1 cellular context compared by ENCODE assay signal in the genomic region with DNA sequence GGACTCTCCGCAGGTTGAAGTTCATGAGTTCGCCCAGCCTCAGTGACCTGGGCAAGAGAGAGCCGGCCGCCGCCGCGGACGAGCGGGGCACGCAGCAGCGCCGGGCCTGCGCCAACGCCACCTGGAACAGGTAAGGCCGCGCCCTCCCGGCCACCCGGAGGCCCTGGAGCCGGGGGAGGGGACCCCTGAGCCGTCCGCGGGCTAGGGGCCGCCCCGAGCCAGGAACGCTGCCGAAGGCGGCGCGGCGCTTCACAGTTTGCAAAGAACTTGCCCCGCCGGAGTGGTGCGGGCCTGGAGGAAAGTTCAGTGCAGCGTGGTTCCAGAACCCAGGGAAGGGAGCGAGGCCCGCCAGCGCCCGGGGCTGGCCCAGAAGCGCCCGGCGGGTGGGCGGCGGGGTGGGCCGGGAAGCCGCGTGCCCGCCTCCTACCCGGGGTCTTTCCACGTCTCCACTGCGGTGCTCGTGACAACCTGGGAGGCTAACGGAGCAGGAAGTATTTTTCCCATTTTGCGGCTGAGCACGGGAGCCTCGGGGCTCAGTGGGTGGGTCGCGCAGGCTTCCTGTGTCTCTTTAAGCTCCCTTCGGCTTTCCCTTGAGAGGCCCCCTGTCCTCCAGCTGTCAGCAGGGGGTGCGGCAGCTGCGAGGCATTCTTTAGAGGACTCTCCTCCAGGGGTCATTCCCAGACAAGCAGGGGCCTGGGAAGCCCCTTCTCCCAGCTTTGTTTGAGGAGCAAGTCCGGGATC.
TF ChIP-seq lines count a peak whose summit lies in the region.

No MANE protein-coding gene starts in this region.

TF ChIP-seq in HepG2, 621 proteins besides CTCF, POLR2A, EP300 and RAD21 (continued from another document and continues in another):
- TF ChIP-seq, protein P1, sequence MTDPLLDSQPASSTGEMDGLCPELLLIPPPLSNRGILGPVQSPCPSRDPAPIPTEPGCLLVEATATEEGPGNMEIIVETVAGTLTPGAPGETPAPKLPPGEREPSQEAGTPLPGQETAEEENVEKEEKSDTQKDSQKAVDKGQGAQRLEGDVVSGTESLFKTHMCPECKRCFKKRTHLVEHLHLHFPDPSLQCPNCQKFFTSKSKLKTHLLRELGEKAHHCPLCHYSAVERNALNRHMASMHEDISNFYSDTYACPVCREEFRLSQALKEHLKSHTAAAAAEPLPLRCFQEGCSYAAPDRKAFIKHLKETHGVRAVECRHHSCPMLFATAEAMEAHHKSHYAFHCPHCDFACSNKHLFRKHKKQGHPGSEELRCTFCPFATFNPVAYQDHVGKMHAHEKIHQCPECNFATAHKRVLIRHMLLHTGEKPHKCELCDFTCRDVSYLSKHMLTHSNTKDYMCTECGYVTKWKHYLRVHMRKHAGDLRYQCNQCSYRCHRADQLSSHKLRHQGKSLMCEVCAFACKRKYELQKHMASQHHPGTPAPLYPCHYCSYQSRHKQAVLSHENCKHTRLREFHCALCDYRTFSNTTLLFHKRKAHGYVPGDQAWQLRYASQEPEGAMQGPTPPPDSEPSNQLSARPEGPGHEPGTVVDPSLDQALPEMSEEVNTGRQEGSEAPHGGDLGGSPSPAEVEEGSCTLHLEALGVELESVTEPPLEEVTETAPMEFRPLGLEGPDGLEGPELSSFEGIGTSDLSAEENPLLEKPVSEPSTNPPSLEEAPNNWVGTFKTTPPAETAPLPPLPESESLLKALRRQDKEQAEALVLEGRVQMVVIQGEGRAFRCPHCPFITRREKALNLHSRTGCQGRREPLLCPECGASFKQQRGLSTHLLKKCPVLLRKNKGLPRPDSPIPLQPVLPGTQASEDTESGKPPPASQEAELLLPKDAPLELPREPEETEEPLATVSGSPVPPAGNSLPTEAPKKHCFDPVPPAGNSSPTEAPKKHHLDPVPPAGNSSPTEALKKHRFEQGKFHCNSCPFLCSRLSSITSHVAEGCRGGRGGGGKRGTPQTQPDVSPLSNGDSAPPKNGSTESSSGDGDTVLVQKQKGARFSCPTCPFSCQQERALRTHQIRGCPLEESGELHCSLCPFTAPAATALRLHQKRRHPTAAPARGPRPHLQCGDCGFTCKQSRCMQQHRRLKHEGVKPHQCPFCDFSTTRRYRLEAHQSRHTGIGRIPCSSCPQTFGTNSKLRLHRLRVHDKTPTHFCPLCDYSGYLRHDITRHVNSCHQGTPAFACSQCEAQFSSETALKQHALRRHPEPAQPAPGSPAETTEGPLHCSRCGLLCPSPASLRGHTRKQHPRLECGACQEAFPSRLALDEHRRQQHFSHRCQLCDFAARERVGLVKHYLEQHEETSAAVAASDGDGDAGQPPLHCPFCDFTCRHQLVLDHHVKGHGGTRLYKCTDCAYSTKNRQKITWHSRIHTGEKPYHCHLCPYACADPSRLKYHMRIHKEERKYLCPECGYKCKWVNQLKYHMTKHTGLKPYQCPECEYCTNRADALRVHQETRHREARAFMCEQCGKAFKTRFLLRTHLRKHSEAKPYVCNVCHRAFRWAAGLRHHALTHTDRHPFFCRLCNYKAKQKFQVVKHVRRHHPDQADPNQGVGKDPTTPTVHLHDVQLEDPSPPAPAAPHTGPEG (CRISPR knock-in tag; IDR thresholded peaks at IDR 0.05) = no peak
- TF ChIP-seq SMAD1 (CRISPR knock-in tag; IDR thresholded peaks at IDR 0.05; ENCODE audit: borderline replicate concordance, low read depth) = no peak
- no peak for TF ChIP-seq IKZF1 (IDR thresholded peaks at IDR 0.05)
- no peak for TF ChIP-seq NR2C2 (CRISPR knock-in tag; IDR thresholded peaks at IDR 0.05; ENCODE audit: borderline replicate concordance)
- TF ChIP-seq EEA1 (CRISPR knock-in tag; IDR thresholded peaks at IDR 0.05; ENCODE audit: borderline replicate concordance) = 0 out of 2 replicates have a peak, but pooled peaks have one; percentile 31
- TF ChIP-seq SNRNP70 (IDR thresholded peaks at IDR 0.05; ENCODE audit: low read depth, low read length) = no peak
- TF ChIP-seq, protein P2, sequence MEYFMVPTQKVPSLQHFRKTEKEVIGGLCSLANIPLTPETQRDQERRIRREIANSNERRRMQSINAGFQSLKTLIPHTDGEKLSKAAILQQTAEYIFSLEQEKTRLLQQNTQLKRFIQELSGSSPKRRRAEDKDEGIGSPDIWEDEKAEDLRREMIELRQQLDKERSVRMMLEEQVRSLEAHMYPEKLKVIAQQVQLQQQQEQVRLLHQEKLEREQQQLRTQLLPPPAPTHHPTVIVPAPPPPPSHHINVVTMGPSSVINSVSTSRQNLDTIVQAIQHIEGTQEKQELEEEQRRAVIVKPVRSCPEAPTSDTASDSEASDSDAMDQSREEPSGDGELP (IDR thresholded peaks at IDR 0.05; ENCODE audit: borderline replicate concordance, low read depth) = peak; percentile 65; the same call in 1 of the 2 replicates
- TF ChIP-seq, protein P3, sequence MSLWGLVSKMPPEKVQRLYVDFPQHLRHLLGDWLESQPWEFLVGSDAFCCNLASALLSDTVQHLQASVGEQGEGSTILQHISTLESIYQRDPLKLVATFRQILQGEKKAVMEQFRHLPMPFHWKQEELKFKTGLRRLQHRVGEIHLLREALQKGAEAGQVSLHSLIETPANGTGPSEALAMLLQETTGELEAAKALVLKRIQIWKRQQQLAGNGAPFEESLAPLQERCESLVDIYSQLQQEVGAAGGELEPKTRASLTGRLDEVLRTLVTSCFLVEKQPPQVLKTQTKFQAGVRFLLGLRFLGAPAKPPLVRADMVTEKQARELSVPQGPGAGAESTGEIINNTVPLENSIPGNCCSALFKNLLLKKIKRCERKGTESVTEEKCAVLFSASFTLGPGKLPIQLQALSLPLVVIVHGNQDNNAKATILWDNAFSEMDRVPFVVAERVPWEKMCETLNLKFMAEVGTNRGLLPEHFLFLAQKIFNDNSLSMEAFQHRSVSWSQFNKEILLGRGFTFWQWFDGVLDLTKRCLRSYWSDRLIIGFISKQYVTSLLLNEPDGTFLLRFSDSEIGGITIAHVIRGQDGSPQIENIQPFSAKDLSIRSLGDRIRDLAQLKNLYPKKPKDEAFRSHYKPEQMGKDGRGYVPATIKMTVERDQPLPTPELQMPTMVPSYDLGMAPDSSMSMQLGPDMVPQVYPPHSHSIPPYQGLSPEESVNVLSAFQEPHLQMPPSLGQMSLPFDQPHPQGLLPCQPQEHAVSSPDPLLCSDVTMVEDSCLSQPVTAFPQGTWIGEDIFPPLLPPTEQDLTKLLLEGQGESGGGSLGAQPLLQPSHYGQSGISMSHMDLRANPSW (CRISPR knock-in tag; IDR thresholded peaks at IDR 0.05; ENCODE audit: borderline replicate concordance) = no peak
- TF ChIP-seq RFX3 (CRISPR knock-in tag; IDR thresholded peaks at IDR 0.05) = no peak
- no peak for TF ChIP-seq BCL6 (CRISPR knock-in tag; IDR thresholded peaks at IDR 0.05)
- TF ChIP-seq FOXA1 (IDR thresholded peaks at IDR 0.05) = no peak
- no peak for TF ChIP-seq FOXA1 (CRISPR knock-in tag; IDR thresholded peaks at IDR 0.05)
- TF ChIP-seq NR3C1 (CRISPR knock-in tag; IDR thresholded peaks at IDR 0.05) = no peak
- TF ChIP-seq ZNF83 (CRISPR knock-in tag; IDR thresholded peaks at IDR 0.05; ENCODE audit: borderline replicate concordance) = no peak
- TF ChIP-seq, protein P4, sequence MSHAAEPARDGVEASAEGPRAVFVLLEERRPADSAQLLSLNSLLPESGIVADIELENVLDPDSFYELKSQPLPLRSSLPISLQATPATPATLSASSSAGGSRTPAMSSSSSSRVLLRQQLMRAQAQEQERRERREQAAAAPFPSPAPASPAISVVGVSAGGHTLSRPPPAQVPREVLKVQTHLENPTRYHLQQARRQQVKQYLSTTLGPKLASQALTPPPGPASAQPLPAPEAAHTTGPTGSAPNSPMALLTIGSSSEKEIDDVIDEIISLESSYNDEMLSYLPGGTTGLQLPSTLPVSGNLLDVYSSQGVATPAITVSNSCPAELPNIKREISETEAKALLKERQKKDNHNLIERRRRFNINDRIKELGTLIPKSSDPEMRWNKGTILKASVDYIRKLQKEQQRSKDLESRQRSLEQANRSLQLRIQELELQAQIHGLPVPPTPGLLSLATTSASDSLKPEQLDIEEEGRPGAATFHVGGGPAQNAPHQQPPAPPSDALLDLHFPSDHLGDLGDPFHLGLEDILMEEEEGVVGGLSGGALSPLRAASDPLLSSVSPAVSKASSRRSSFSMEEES (CRISPR knock-in tag; IDR thresholded peaks at IDR 0.05) = no peak
- TF ChIP-seq CHD2 (IDR thresholded peaks at IDR 0.05; ENCODE audit: low read depth, low read length) = no peak
- no peak for TF ChIP-seq PCBP1 (IDR thresholded peaks at IDR 0.05; ENCODE audit: borderline replicate concordance, low read depth, low read length)
- no peak for TF ChIP-seq RFXANK (CRISPR knock-in tag; IDR thresholded peaks at IDR 0.05)
- no peak for TF ChIP-seq ZNF792 (CRISPR knock-in tag; IDR thresholded peaks at IDR 0.05)
- no peak for TF ChIP-seq NRL (CRISPR knock-in tag; IDR thresholded peaks at IDR 0.05; ENCODE audit: borderline replicate concordance)
- no peak for TF ChIP-seq MATR3 (CRISPR knock-in tag; IDR thresholded peaks at IDR 0.05)
- TF ChIP-seq ZNF644 (CRISPR knock-in tag; IDR thresholded peaks at IDR 0.05; ENCODE audit: low read depth) = no peak
- TF ChIP-seq, protein P5, sequence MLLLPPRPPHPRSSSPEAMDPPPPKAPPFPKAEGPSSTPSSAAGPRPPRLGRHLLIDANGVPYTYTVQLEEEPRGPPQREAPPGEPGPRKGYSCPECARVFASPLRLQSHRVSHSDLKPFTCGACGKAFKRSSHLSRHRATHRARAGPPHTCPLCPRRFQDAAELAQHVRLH (CRISPR knock-in tag; IDR thresholded peaks at IDR 0.05; ENCODE audit: borderline replicate concordance, low read depth) = no peak
- TF ChIP-seq, protein P6, sequence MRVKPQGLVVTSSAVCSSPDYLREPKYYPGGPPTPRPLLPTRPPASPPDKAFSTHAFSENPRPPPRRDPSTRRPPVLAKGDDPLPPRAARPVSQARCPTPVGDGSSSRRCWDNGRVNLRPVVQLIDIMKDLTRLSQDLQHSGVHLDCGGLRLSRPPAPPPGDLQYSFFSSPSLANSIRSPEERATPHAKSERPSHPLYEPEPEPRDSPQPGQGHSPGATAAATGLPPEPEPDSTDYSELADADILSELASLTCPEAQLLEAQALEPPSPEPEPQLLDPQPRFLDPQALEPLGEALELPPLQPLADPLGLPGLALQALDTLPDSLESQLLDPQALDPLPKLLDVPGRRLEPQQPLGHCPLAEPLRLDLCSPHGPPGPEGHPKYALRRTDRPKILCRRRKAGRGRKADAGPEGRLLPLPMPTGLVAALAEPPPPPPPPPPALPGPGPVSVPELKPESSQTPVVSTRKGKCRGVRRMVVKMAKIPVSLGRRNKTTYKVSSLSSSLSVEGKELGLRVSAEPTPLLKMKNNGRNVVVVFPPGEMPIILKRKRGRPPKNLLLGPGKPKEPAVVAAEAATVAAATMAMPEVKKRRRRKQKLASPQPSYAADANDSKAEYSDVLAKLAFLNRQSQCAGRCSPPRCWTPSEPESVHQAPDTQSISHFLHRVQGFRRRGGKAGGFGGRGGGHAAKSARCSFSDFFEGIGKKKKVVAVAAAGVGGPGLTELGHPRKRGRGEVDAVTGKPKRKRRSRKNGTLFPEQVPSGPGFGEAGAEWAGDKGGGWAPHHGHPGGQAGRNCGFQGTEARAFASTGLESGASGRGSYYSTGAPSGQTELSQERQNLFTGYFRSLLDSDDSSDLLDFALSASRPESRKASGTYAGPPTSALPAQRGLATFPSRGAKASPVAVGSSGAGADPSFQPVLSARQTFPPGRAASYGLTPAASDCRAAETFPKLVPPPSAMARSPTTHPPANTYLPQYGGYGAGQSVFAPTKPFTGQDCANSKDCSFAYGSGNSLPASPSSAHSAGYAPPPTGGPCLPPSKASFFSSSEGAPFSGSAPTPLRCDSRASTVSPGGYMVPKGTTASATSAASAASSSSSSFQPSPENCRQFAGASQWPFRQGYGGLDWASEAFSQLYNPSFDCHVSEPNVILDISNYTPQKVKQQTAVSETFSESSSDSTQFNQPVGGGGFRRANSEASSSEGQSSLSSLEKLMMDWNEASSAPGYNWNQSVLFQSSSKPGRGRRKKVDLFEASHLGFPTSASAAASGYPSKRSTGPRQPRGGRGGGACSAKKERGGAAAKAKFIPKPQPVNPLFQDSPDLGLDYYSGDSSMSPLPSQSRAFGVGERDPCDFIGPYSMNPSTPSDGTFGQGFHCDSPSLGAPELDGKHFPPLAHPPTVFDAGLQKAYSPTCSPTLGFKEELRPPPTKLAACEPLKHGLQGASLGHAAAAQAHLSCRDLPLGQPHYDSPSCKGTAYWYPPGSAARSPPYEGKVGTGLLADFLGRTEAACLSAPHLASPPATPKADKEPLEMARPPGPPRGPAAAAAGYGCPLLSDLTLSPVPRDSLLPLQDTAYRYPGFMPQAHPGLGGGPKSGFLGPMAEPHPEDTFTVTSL (CRISPR knock-in tag; IDR thresholded peaks at IDR 0.05; ENCODE audit: borderline replicate concordance) = no peak
- TF ChIP-seq, protein P7, sequence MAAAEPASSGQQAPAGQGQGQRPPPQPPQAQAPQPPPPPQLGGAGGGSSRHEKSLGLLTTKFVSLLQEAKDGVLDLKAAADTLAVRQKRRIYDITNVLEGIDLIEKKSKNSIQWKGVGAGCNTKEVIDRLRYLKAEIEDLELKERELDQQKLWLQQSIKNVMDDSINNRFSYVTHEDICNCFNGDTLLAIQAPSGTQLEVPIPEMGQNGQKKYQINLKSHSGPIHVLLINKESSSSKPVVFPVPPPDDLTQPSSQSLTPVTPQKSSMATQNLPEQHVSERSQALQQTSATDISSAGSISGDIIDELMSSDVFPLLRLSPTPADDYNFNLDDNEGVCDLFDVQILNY (CRISPR knock-in tag; conservative IDR thresholded peaks at IDR 0.05) = no peak
- no peak for TF ChIP-seq SALL1 (CRISPR knock-in tag; IDR thresholded peaks at IDR 0.05)
- no peak for TF ChIP-seq ZBTB1 (CRISPR knock-in tag; IDR thresholded peaks at IDR 0.05; ENCODE audit: borderline replicate concordance)
- TF ChIP-seq SRSF9 (IDR thresholded peaks at IDR 0.05; ENCODE audit: borderline replicate concordance, insufficient read depth, low read depth, low read length, poor library complexity, severe bottlenecking) = no peak
- TF ChIP-seq, protein P8, sequence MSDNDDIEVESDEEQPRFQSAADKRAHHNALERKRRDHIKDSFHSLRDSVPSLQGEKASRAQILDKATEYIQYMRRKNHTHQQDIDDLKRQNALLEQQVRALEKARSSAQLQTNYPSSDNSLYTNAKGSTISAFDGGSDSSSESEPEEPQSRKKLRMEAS (IDR thresholded peaks at IDR 0.05) = 0 out of 2 replicates have a peak, but pooled peaks have one; percentile 5
- no peak for TF ChIP-seq TCF12 (IDR thresholded peaks at IDR 0.05)
- 0 out of 2 replicates have a peak, but pooled peaks have one; percentile 3 for TF ChIP-seq TCF12 (CRISPR knock-in tag; IDR thresholded peaks at IDR 0.05)
- TF ChIP-seq ZNF790 (CRISPR knock-in tag; IDR thresholded peaks at IDR 0.05; ENCODE audit: borderline replicate concordance) = no peak
- no peak for TF ChIP-seq KAT2B (IDR thresholded peaks at IDR 0.05; ENCODE audit: borderline replicate concordance, low read depth, low read length)
- TF ChIP-seq PTBP1 (IDR thresholded peaks at IDR 0.05; ENCODE audit: low read depth, low read length, poor library complexity, severe bottlenecking) = no peak
- TF ChIP-seq ATF7 (IDR thresholded peaks at IDR 0.05) = no peak
- no peak for TF ChIP-seq ATF7 (CRISPR knock-in tag; IDR thresholded peaks at IDR 0.05)
- no peak for TF ChIP-seq RELA (CRISPR knock-in tag; IDR thresholded peaks at IDR 0.05)
- TF ChIP-seq, protein P9, sequence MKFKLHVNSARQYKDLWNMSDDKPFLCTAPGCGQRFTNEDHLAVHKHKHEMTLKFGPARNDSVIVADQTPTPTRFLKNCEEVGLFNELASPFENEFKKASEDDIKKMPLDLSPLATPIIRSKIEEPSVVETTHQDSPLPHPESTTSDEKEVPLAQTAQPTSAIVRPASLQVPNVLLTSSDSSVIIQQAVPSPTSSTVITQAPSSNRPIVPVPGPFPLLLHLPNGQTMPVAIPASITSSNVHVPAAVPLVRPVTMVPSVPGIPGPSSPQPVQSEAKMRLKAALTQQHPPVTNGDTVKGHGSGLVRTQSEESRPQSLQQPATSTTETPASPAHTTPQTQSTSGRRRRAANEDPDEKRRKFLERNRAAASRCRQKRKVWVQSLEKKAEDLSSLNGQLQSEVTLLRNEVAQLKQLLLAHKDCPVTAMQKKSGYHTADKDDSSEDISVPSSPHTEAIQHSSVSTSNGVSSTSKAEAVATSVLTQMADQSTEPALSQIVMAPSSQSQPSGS (CRISPR knock-in tag; IDR thresholded peaks at IDR 0.05) = no peak
- TF ChIP-seq ESRRA (CRISPR knock-in tag; IDR thresholded peaks at IDR 0.05; ENCODE audit: low read depth) = no peak
- no peak for TF ChIP-seq BHLHE40 (IDR thresholded peaks at IDR 0.05; ENCODE audit: low read length)
